In the genomic region with DNA sequence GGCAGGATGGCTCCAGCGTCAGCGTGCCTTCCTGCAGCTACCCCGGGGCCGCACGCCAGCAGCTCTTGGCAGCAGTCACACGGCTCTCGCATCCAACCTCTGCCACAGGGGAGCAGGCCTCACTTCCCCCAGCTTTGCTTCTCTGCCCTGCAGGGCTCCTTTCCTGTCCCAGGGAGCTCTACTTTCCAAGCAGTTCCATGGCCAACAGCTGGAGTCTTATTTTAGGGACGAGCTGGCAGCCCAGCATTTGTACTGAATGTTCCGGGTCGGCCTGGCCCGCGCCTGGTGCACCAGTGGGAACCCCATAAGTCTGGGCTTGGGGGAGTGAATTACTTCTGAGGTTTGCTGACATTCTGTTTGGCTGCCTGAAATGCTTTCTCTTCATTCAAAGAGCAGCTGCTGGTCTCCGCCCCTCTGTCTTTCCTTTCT, we compare ENCODE assay signal across 1 cellular context.
TF ChIP-seq lines count a peak whose summit lies in the region.

No MANE protein-coding gene starts in this region.

TF ChIP-seq in H1, 55 proteins besides CTCF, POLR2A, EP300 and RAD21:
- TF ChIP-seq CBX8 (IDR thresholded peaks at IDR 0.05; ENCODE audit: borderline replicate concordance, low read depth, low read length) (no peak), SIX5 (IDR thresholded peaks at IDR 0.05; ENCODE audit: low read depth, low read length) (no peak), CBX5 (IDR thresholded peaks at IDR 0.05; ENCODE audit: low read depth, low read length) (no peak), EZH2 (IDR thresholded peaks at IDR 0.05; ENCODE audit: low read depth, low read length, severe bottlenecking) (no peak), RBBP5 (IDR thresholded peaks at IDR 0.05; ENCODE audit: borderline replicate concordance, low read depth, low read length) (no peak), SIN3A (conservative IDR thresholded peaks at IDR 0.05 in 1 of 2, IDR thresholded peaks at IDR 0.05 in 1 of 2; ENCODE audit: low read depth in 1 of 2, low read length in 2 of 2) (no peak), POU5F1 (IDR thresholded peaks at IDR 0.05; ENCODE audit: low read depth, low read length) (no peak), ZNF274 (IDR thresholded peaks at IDR 0.05; ENCODE audit: borderline replicate concordance, extremely low read depth, low read length) (no peak), CTBP2 (IDR thresholded peaks at IDR 0.05; ENCODE audit: borderline replicate concordance, insufficient read depth, insufficient read length, low read length) (no peak), TEAD4 (IDR thresholded peaks at IDR 0.05; ENCODE audit: low read depth, low read length) (no peak), FOSL1 (IDR thresholded peaks at IDR 0.05; ENCODE audit: insufficient read depth, low read depth, low read length) (no peak), HDAC2 (IDR thresholded peaks at IDR 0.05; ENCODE audit: borderline replicate concordance in 1 of 2, low read depth in 2 of 2, low read length in 2 of 2) (no peak)
- TF ChIP-seq, protein P1, sequence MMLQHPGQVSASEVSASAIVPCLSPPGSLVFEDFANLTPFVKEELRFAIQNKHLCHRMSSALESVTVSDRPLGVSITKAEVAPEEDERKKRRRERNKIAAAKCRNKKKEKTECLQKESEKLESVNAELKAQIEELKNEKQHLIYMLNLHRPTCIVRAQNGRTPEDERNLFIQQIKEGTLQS (IDR thresholded peaks at IDR 0.05; ENCODE audit: insufficient read depth, low read depth, low read length), result no peak
TF ChIP-seq in H1: peak in this region for 0.
